ENCODE assay signal across 18 cellular contexts in genomic region chr6:68779366-68779765, GRCh38.
DNase-seq lines count a peak whose midpoint lies in the region; TF ChIP-seq lines count a peak whose summit lies in the region.
"Had no signal": no experiment of that assay in that cellular context is flagged by ENCODE, and none has a peak within 500 bp of the region (broad histone marks: within the 10 kb centered on the region; RNA-seq: fewer than 3 reads in every experiment).

No MANE protein-coding gene starts in this region.

- H3K36me3 ChIP-seq in Peyer's patch (no peaks in the 10 kb centered on the region), tibial artery (no peaks in the 10 kb centered on the region)
- H3K36me3 ChIP-seq: BLaER1 treated with 17β-estradiol and CSF1 and Interleukin-3, amounts not matched to agents 10 nM and 100 nM; MG63 had no signal

- in situ Hi-C loops in G401 (cut with HindIII; ENCODE audit: low sequenced_read_pairs), result no loop called here

- H3K4me3 Mint-ChIP-seq in brain, result peak overlapping the region in 3 of 5 experiments; percentile 54 to 65 (median 56)
- H3K4me3 Mint-ChIP-seq: CD4-positive, alpha-beta T cell; H9 had no signal

- TF ChIP-seq POLR2A in Peyer's patch (IDR thresholded peaks at IDR 0.05), result no peak

- no peak overlapping the region for H3K27ac ChIP-seq in Peyer's patch
- H3K27ac ChIP-seq in tibial artery, result no peak overlapping the region
- H3K27ac ChIP-seq: BLaER1 treated with 17β-estradiol and CSF1 and Interleukin-3, amounts not matched to agents 10 nM and 100 nM; GM23248 had no signal

- TF ChIP-seq CTCF in brain (conservative IDR thresholded peaks at IDR 0.05) (no peak), Peyer's patch (IDR thresholded peaks at IDR 0.05) (no peak), tibial artery (IDR thresholded peaks at IDR 0.05) (no peak)

- H3K27me3 ChIP-seq in Peyer's patch, result no peaks in the 10 kb centered on the region
- H3K27me3 ChIP-seq in tibial artery, result no peaks in the 10 kb centered on the region
- H3K27me3 ChIP-seq: BLaER1 treated with 17β-estradiol and CSF1 and Interleukin-3, amounts not matched to agents 10 nM and 100 nM; MG63 had no signal

- H3K27me3 Mint-ChIP-seq in brain, result no peaks in the 10 kb centered on the region
- H3K27me3 Mint-ChIP-seq: CD4-positive, alpha-beta T cell had no signal

- H3K36me3 Mint-ChIP-seq in brain, result peaks cover 27% of the 10 kb centered on the region

- H3K4me1 Mint-ChIP-seq in brain, result peaks cover 61% of the 10 kb centered on the region
- H3K4me1 Mint-ChIP-seq: H9 had no signal

- H3K27ac Mint-ChIP-seq in brain, result peak overlapping the region in 4 of 5 experiments; percentile 90 to 97 (median 92)
- H3K27ac Mint-ChIP-seq: CD4-positive, alpha-beta T cell had no signal

- no peak overlapping the region for H3K4me3 ChIP-seq in Peyer's patch
- no peak overlapping the region for H3K4me3 ChIP-seq in tibial artery
- H3K4me3 ChIP-seq: BLaER1 treated with 17β-estradiol and CSF1 and Interleukin-3, amounts not matched to agents 10 nM and 100 nM; GM23248; MG63 had no signal

- intact Hi-C loops in tibial artery (cut with DNase I; ENCODE audit: low total_unique reads), result no loop called here

- H3K4me1 ChIP-seq in Peyer's patch (no peaks in the 10 kb centered on the region), tibial artery (no peaks in the 10 kb centered on the region)

- peaks cover 0 to 23% (median 21%) of the 10 kb centered on the region in 5 experiments for H3K9me3 Mint-ChIP-seq in brain
- H3K9me3 Mint-ChIP-seq: CD4-positive, alpha-beta T cell; H9 had no signal

- peak; percentile 70 for DNase-seq in G401 (ENCODE audit: low spot score)
- peak; percentile 68 for DNase-seq in inferior parietal cortex (ENCODE audit: extremely low spot score)
- DNase-seq in pons (ENCODE audit: low spot score), result peak; percentile 73
- no peak for DNase-seq in effector CD8-positive, alpha-beta T cell (lab: John Stamatoyannopoulos, UW)
- DNase-seq in Peyer's patch, result no peak
- no peak for DNase-seq in tibial artery
- no peak for DNase-seq in occipital lobe (lab: John Stamatoyannopoulos, UW)
- DNase-seq: CD4-positive, alpha-beta T cell; KG1; MG63; NCI-H146; NCI-H2227 treated with DMSO at 0.1 percent for 48 hours; SIG-M5 had no signal

- H3K9me3 ChIP-seq in Peyer's patch, result no peaks in the 10 kb centered on the region
- no peaks in the 10 kb centered on the region for H3K9me3 ChIP-seq in tibial artery
- H3K9me3 ChIP-seq: BLaER1 treated with 17β-estradiol and CSF1 and Interleukin-3, amounts not matched to agents 10 nM and 100 nM; MG63; SK-N-SH had no signal

Comparison
In these comparisons a context has a peak if more than half of its experiments do, and no peak if none do; other contexts are left out.
1. DNase-seq: peak in G401 (single experiment), inferior parietal cortex (single experiment) and pons (single experiment); none in effector CD8-positive, alpha-beta T cell (single experiment), Peyer's patch (0 of 3), tibial artery (0 of 2) and occipital lobe (single experiment).